14 cellular contexts compared by ENCODE assay signal in the genomic region with DNA sequence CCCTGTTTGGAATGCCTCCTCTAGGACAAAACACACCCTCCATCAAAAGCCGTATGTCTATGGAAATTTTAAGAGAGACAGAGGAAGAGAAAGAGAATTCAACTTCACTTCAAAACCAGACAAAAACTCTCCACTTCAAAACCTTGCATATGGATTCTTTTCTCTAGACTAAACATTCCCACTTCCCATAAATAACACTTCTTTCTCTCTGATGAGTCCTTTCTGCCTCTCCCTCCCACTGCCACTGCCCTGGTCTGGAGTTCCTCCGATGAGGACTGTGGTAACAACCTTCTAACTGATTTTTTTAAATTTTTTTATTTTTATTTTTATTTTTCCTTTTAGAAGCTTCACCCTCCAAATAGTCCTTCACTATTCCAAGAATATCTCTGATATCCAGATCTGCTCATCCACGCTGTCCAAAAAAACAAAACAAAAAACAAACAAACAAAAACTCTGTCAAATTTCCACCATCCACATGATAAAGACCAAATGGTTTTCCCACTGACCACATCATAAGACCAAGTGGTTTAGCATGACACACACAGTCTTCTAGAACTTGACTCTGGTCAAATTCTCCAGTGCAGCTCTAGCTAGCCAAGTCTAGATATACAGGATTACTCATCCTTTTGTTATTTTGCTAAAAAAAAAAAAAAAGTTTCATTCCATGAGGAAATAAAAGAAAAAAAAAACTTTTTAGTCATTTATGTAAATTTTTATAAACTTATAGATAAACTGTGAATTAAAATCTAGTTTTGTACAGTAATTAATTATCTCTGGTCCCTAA.
A peak's percentile ranks its signal among the peaks of the same experiment; 100 is the strongest.
DNase-seq lines count a peak whose midpoint lies in the region; ATAC-seq and TF ChIP-seq lines count a peak whose summit lies in the region.
"Had no signal": no experiment of that assay in that cellular context is flagged by ENCODE, and none has a peak within 500 bp of the region (broad histone marks: within the 10 kb centered on the region; RNA-seq: fewer than 3 reads in every experiment).

No MANE protein-coding gene starts in this region.

- H3K4me1 ChIP-seq in hepatocyte (ENCODE audit: insufficient read depth): no peaks in the 10 kb centered on the region

- H4K20me1 ChIP-seq in hepatocyte (ENCODE audit: insufficient read depth, poor library complexity, severe bottlenecking): no peaks in the 10 kb centered on the region

- no peak overlapping the region for H3K27ac ChIP-seq in hepatocyte

- no peaks in the 10 kb centered on the region for H3K9me2 ChIP-seq in hepatocyte (replicated peaks; ENCODE audit: insufficient read depth)

- H3K36me3 ChIP-seq in hepatocyte (replicated peaks; ENCODE audit: insufficient read depth, low read depth): no peaks in the 10 kb centered on the region
- H3K36me3 ChIP-seq: heart right ventricle had no signal

- DNase-seq in AG08395 (ENCODE audit: low spot score) (peak; percentile 71), astrocyte of the spinal cord (ENCODE audit: low read depth, low spot score) (peak; percentile 94), hepatocyte (ENCODE audit: low spot score) (peak; percentile 14), Kasumi-1 (lab: John Stamatoyannopoulos, UW) (no peak), midbrain (lab: John Stamatoyannopoulos, UW) (no peak)
- DNase-seq: activated naive CD4-positive, alpha-beta T cell treated with anti-CD3 and anti-CD28 coated beads, Interleukin-2, amount 50 U/mL, for 16 hours; heart right ventricle; NCI-H510A treated with DMSO at 0.1 percent for 48 hours; occipital lobe had no signal

- H3K4me2 ChIP-seq in hepatocyte: no peak overlapping the region

- TF ChIP-seq CTCF in astrocyte of the spinal cord (IDR thresholded peaks at IDR 0.05; ENCODE audit: low read depth, low read length): no peak
- TF ChIP-seq CTCF in hepatocyte (IDR thresholded peaks at IDR 0.05; ENCODE audit: poor library complexity): no peak

- H2AFZ ChIP-seq in hepatocyte: no peak overlapping the region

- in situ Hi-C loops in astrocyte of the spinal cord (cut with HindIII; ENCODE audit: low sequenced_read_pairs): no loop called here

- no peaks in the 10 kb centered on the region for H3K27me3 ChIP-seq in hepatocyte
- H3K27me3 ChIP-seq: heart right ventricle had no signal

- ATAC-seq in HG02610 (IDR thresholded peaks at IDR 0.05; ENCODE audit: unreplicated experiment) (peak; percentile 45), HG02981 (IDR thresholded peaks at IDR 0.05; ENCODE audit: unreplicated experiment) (no peak), HG03095 (IDR thresholded peaks at IDR 0.05; ENCODE audit: unreplicated experiment) (no peak)
- ATAC-seq: heart right ventricle, HepG2 had no signal

- H3K9me3 ChIP-seq in hepatocyte (ENCODE audit: low read depth): no peaks in the 10 kb centered on the region

- no peaks in the 10 kb centered on the region for H3K79me2 ChIP-seq in hepatocyte

- 74% methylated on average over 3 of the region's 3 CpGs for WGBS in hepatocyte (ENCODE audit: low lambda C conversion rate, missing lambda C conversion rate)

- no peak overlapping the region for H3K4me3 ChIP-seq in astrocyte of the spinal cord (ENCODE audit: low read depth, low read length)
- H3K4me3 ChIP-seq in hepatocyte: no peak overlapping the region
- H3K4me3 ChIP-seq: heart right ventricle, lung had no signal

Comparison
In these comparisons a context has a peak if more than half of its experiments do, and no peak if none do; other contexts are left out.
1. DNase-seq: peak in AG08395 (single experiment), astrocyte of the spinal cord (single experiment) and hepatocyte (single experiment); none in Kasumi-1 (0 of 2) and midbrain (single experiment).